8 cellular contexts compared by ENCODE assay signal in genomic region chr17:57832711-57833596, GRCh38. TPM values are rescaled to one million over a fixed set of nuclear protein-coding genes. Genes with fewer than 3 reads are reported as not detected.
DNase-seq lines count a peak whose midpoint lies in the region; ATAC-seq and TF ChIP-seq lines count a peak whose summit lies in the region.

No MANE protein-coding gene starts in this region.

- H3K9me3 Mint-ChIP-seq in stimulated activated naive CD8-positive, alpha-beta T cell treated with anti-CD3 and anti-CD28 coated beads, Interleukin-15, amount 100 ng/mL, for 72 hours: no peaks in the 10 kb centered on the region

- no peak overlapping the region for H3K27ac Mint-ChIP-seq in stimulated activated naive CD8-positive, alpha-beta T cell treated with anti-CD3 and anti-CD28 coated beads, Interleukin-15, amount 100 ng/mL, for 72 hours

- peak overlapping the region; percentile 46 for H3K9ac ChIP-seq in neural cell (ENCODE audit: low read length)

- H3K36me3 ChIP-seq in RWPE2 (ENCODE audit: low read depth) (0 out of 2 replicates have a peak, but pooled peaks cover 8% of the 10 kb centered on the region), neural cell (ENCODE audit: insufficient read depth, low read length) (no peaks in the 10 kb centered on the region)

- no peaks in the 10 kb centered on the region for H3K79me2 ChIP-seq in neural cell (replicated peaks; ENCODE audit: insufficient read depth, low read length)

- H3K9me3 ChIP-seq in RWPE2 (ENCODE audit: severe bottlenecking): no peaks in the 10 kb centered on the region
- no peaks in the 10 kb centered on the region for H3K9me3 ChIP-seq in neural cell (ENCODE audit: low read length)

- peak; percentile 57 for ATAC-seq in RWPE2 (ENCODE audit: low read depth)
- ATAC-seq in stimulated activated naive CD8-positive, alpha-beta T cell treated with anti-CD3 and anti-CD28 coated beads, Interleukin-15, amount 100 ng/mL, for 72 hours: peak; percentile 86
- no peak for ATAC-seq in HG03025 (IDR thresholded peaks at IDR 0.05; ENCODE audit: low FRiP score, unreplicated experiment)

- TF ChIP-seq CTCF in LNCAP (IDR thresholded peaks at IDR 0.05) (peak; percentile 98), RWPE2 (IDR thresholded peaks at IDR 0.05; ENCODE audit: poor library complexity, severe bottlenecking) (peak; percentile 97), neural cell (IDR thresholded peaks at IDR 0.05; ENCODE audit: poor library complexity, severe bottlenecking) (peak; percentile 98)

- H2AFZ ChIP-seq in neural cell (ENCODE audit: low read depth, low read length): peak overlapping the region; percentile 34

- peak overlapping the region; percentile 33 for H3K4me2 ChIP-seq in neural cell (ENCODE audit: low read length)

- no peaks in the 10 kb centered on the region for H3F3A ChIP-seq in neural cell (ENCODE audit: insufficient read depth, low read length, poor library complexity, severe bottlenecking)

- no peaks in the 10 kb centered on the region for H3K27me3 Mint-ChIP-seq in stimulated activated naive CD8-positive, alpha-beta T cell treated with anti-CD3 and anti-CD28 coated beads, Interleukin-15, amount 100 ng/mL, for 72 hours

- TF ChIP-seq RAD21 in neural cell (conservative IDR thresholded peaks at IDR 0.05): peak; percentile 96

- peaks cover 5% of the 10 kb centered on the region for H3K4me1 ChIP-seq in RWPE2 (ENCODE audit: insufficient read depth, poor library complexity, severe bottlenecking)

- no peaks in the 10 kb centered on the region for H3K27me3 ChIP-seq in RWPE2 (ENCODE audit: insufficient read depth, poor library complexity, severe bottlenecking)
- no peaks in the 10 kb centered on the region for H3K27me3 ChIP-seq in neural cell (ENCODE audit: insufficient read depth, low read depth, low read length)

- H3K4me3 Mint-ChIP-seq in stimulated activated naive CD8-positive, alpha-beta T cell treated with anti-CD3 and anti-CD28 coated beads, Interleukin-15, amount 100 ng/mL, for 72 hours: no peak overlapping the region

- DNase-seq in ELF-1 (ENCODE audit: low read depth, low spot score) (peak; percentile 87), RWPE2 (ENCODE audit: low spot score) (no peak), foreskin melanocyte (peak; percentile 57)
- peak; percentile 31 for DNase-seq in activated effector memory CD4-positive, alpha-beta T cell treated with Interleukin-2 at 50 U/mL for 16 hours
- peak; percentile 50 to 63 for DNase-seq in stimulated activated naive CD8-positive, alpha-beta T cell treated with anti-CD3 and anti-CD28 coated beads, Interleukin-15, amount 100 ng/mL, for 72 hours

- H3K27ac ChIP-seq in RWPE2 (ENCODE audit: poor library complexity, severe bottlenecking): no peak overlapping the region
- H3K27ac ChIP-seq in neural cell (ENCODE audit: low read length): peak overlapping the region; percentile 20

- TF ChIP-seq EP300 in neural cell (conservative IDR thresholded peaks at IDR 0.05; ENCODE audit: poor library complexity, severe bottlenecking): peak; percentile 20

- H3K4me1 Mint-ChIP-seq in stimulated activated naive CD8-positive, alpha-beta T cell treated with anti-CD3 and anti-CD28 coated beads, Interleukin-15, amount 100 ng/mL, for 72 hours: peaks cover 7% of the 10 kb centered on the region

- H4K20me1 ChIP-seq in neural cell (ENCODE audit: insufficient read depth): no peaks in the 10 kb centered on the region

- H3K4me3 ChIP-seq in RWPE2 (ENCODE audit: severe bottlenecking) (no peak overlapping the region), neural cell (ENCODE audit: low read length) (peak overlapping the region; percentile 57)

- H3K9me2 ChIP-seq in neural cell (ENCODE audit: insufficient read depth, low read length): no peaks in the 10 kb centered on the region

TF ChIP-seq in neural cell, 6 proteins besides CTCF, POLR2A, EP300 and RAD21:
- TF ChIP-seq POLR2AphosphoS5 (IDR thresholded peaks at IDR 0.05) (peak; percentile 8), SMC3 (conservative IDR thresholded peaks at IDR 0.05; ENCODE audit: poor library complexity) (peak; percentile 97), MXI1 (conservative IDR thresholded peaks at IDR 0.05; ENCODE audit: poor library complexity, severe bottlenecking) (no peak)

RNA-seq across cellular contexts. Expression of gene MRPS23, which starts 16.9 kb away (rescaled TPM):
- 80.5 and 88.1 TPM in 2 replicates for polyA plus RNA-seq in neural cell
- polyA minus RNA-seq in neural cell: 21.2 TPM in 2 replicates
